Comparison of ENCODE assay signal across 11 cellular contexts in the genomic region with DNA sequence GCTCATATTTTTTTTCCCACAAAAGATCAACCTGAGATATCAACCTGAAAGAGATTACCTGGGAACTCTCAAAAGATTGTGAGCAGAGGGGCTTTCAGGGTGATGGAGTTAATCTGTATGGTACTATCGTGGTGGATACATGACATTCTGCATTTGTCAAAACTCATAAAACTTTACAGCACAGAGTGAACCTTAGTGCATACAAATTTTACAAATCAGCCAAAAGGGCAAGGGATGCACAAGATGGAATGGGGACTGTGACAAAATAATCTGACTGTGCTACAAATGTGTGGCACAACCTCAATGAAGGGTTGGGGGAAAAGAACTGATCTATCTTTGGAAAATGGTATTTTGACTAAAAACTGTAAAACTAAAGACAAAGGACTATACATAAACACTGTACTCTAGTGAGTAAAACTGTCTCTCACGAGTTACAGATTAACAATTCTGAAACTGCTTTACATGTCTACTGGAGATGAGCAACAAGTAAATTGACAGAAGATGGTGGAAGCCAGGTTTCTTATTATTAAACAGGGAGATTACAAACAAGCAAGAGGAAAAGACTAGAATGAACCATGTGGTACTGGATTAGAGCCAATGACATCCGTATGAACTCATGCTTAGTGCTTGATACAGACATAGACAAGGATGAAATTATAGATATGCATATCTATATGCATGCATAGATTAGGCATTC. TPM values are rescaled to one million over a fixed set of nuclear protein-coding genes. Genes with fewer than 3 reads are reported as not detected.
A peak's percentile ranks its signal among the peaks of the same experiment; 100 is the strongest.
DNase-seq lines count a peak whose midpoint lies in the region; ATAC-seq and FAIRE-seq lines count a peak whose summit lies in the region.
"Had no signal": no experiment of that assay in that cellular context is flagged by ENCODE, and none has a peak within 500 bp of the region (broad histone marks: within the 10 kb centered on the region; RNA-seq: fewer than 3 reads in every experiment).

No MANE protein-coding gene starts in this region.

- peak; percentile 95 for ATAC-seq in GM19023 (IDR thresholded peaks at IDR 0.05; ENCODE audit: unreplicated experiment)
- ATAC-seq in GM21786 (IDR thresholded peaks at IDR 0.05; ENCODE audit: unreplicated experiment), result peak; percentile 93
- ATAC-seq in HG03460 (IDR thresholded peaks at IDR 0.05; ENCODE audit: unreplicated experiment), result peak; percentile 95
- ATAC-seq: right cardiac atrium had no signal

- DNase-seq in lung microvascular endothelial cell (ENCODE audit: low read depth in 2 of 2) (peak; percentile 46 to 51), RCC 7860 (ENCODE audit: low spot score) (no peak), occipital lobe (lab: John Stamatoyannopoulos, UW) (no peak), NCI-H748 treated with DMSO at 0.1 percent for 48 hours (lab: John Stamatoyannopoulos, UW) (no peak)
- DNase-seq: colonic mucosa, right cardiac atrium had no signal

- no peak for FAIRE-seq in RCC 7860 (lab: Jason Lieb, UNC)
- FAIRE-seq: keratinocyte had no signal

RNA-seq across cellular contexts. Expression of a gene that starts 24.8 kb away (rescaled TPM):
- total RNA-seq in lung microvascular endothelial cell (0.22 TPM in 1 of 2 replicates, not detected in the other), occipital lobe (0.62 TPM)

RNA-seq across cellular contexts. Expression of a gene that starts 59.9 kb away (rescaled TPM):
- total RNA-seq in lung microvascular endothelial cell (0.65 and 0.99 TPM in 2 replicates), occipital lobe (not detected)
- total RNA-seq: subcutaneous adipose tissue had no signal

Comparison
In these comparisons a context has a peak if more than half of its experiments do, and no peak if none do; other contexts are left out.
1. DNase-seq: peak in lung microvascular endothelial cell (2 of 2); none in RCC 7860 (single experiment), occipital lobe (single experiment) and NCI-H748 treated with DMSO at 0.1 percent for 48 hours (single experiment).
2. Peak in every context shown above with its lines, with median percentiles within 50 percentile points of each other: ATAC-seq.